2 cellular contexts compared by ENCODE assay signal in genomic region chr12:50248883-50249282, GRCh38.
A peak's percentile ranks its signal among the peaks of the same experiment; 100 is the strongest.
TF ChIP-seq lines count a peak whose summit lies in the region.

No MANE protein-coding gene starts in this region.

TF ChIP-seq in K562, 482 proteins besides CTCF, POLR2A, EP300 and RAD21:
- TF ChIP-seq SETDB1 (IDR thresholded peaks at IDR 0.05; ENCODE audit: low read length) (no peak), OTX1 (CRISPR knock-in tag; IDR thresholded peaks at IDR 0.05) (no peak), SRSF3 (IDR thresholded peaks at IDR 0.05; ENCODE audit: insufficient read depth, low read length) (no peak), ZNF764 (CRISPR knock-in tag; IDR thresholded peaks at IDR 0.05; ENCODE audit: low read depth) (no peak), PRDM10 (IDR thresholded peaks at IDR 0.05; ENCODE audit: partially characterized antibody) (peak; percentile 20), NFRKB (IDR thresholded peaks at IDR 0.05; ENCODE audit: low read depth) (no peak), ID3 (CRISPR knock-in tag; IDR thresholded peaks at IDR 0.05) (no peak), ID3 (tag; IDR thresholded peaks at IDR 0.05) (peak; percentile 90; the same call in 1 of the 2 replicates), CREB5 (CRISPR knock-in tag; IDR thresholded peaks at IDR 0.05) (no peak), MYNN (IDR thresholded peaks at IDR 0.05) (0 out of 2 replicates have a peak, but pooled peaks have one; percentile 10), MYNN (CRISPR knock-in tag; IDR thresholded peaks at IDR 0.05) (no peak), SMARCC2 (IDR thresholded peaks at IDR 0.05; ENCODE audit: low read depth) (no peak)

TF ChIP-seq in WTC11, 78 proteins besides CTCF, POLR2A, EP300 and RAD21:
- TF ChIP-seq FOXK1 (CRISPR knock-in tag; IDR thresholded peaks at IDR 0.05) (no peak), MLX (CRISPR knock-in tag; IDR thresholded peaks at IDR 0.05) (no peak), SOX15 (CRISPR knock-in tag; IDR thresholded peaks at IDR 0.05) (no peak), E2F5 (CRISPR knock-in tag; IDR thresholded peaks at IDR 0.05) (no peak), ZBTB21 (CRISPR knock-in tag; IDR thresholded peaks at IDR 0.05; ENCODE audit: borderline replicate concordance) (no peak), ZMAT4 (CRISPR knock-in tag; IDR thresholded peaks at IDR 0.05) (no peak), TP53 (CRISPR knock-in tag; IDR thresholded peaks at IDR 0.05) (no peak), ZNF263 (CRISPR knock-in tag; IDR thresholded peaks at IDR 0.05; ENCODE audit: low read depth) (no peak), ARID4B (CRISPR knock-in tag; IDR thresholded peaks at IDR 0.05; ENCODE audit: borderline replicate concordance) (no peak), E2F1 (CRISPR knock-in tag; IDR thresholded peaks at IDR 0.05) (no peak)
TF ChIP-seq in WTC11: peak in this region for 0.
